In genomic region chr5:112186401-112186990, GRCh38 we compare ENCODE assay signal across 8 cellular contexts.
DNase-seq lines count a peak whose midpoint lies in the region; ATAC-seq and TF ChIP-seq lines count a peak whose summit lies in the region.

No MANE protein-coding gene starts in this region.

- H3K4me1 ChIP-seq in left lung: no peaks in the 10 kb centered on the region

- no peak overlapping the region for H3K4me3 ChIP-seq in NB4 (ENCODE audit: low read depth, low read length)
- no peak overlapping the region for H3K4me3 ChIP-seq in astrocyte of the spinal cord (ENCODE audit: low read depth, low read length)
- no peak overlapping the region for H3K4me3 ChIP-seq in left lung

- ATAC-seq in left lung: peak; percentile 62

- no peaks in the 10 kb centered on the region for H3K27me3 ChIP-seq in left lung

- TF ChIP-seq CTCF in 22Rv1 (IDR thresholded peaks at IDR 0.05) (peak; percentile 83), NB4 (IDR thresholded peaks at IDR 0.05; ENCODE audit: low read depth, low read length) (peak; percentile 52), astrocyte of the spinal cord (IDR thresholded peaks at IDR 0.05; ENCODE audit: low read depth, low read length) (peak; percentile 64), left lung (IDR thresholded peaks at IDR 0.05) (peak; percentile 14 to 36)

- no peaks in the 10 kb centered on the region for H3K9me3 ChIP-seq in left lung

- no peak for TF ChIP-seq POLR2A in NB4 (IDR thresholded peaks at IDR 0.05; ENCODE audit: extremely low read depth, insufficient read length)

- in situ Hi-C loops in astrocyte of the spinal cord (cut with HindIII; ENCODE audit: low sequenced_read_pairs): no loop called here

- DNase-seq in EH (ENCODE audit: low read depth): peak; percentile 55
- DNase-seq in NB4 (ENCODE audit: low read depth): peak; percentile 52
- DNase-seq in astrocyte of the spinal cord (ENCODE audit: low read depth, low spot score): peak; percentile 47
- DNase-seq in left lung: no peak
- no peak for DNase-seq in DMS79 (lab: John Stamatoyannopoulos, UW)
- no peak for DNase-seq in NCI-H1436 treated with DMSO at 0.1 percent for 48 hours (lab: John Stamatoyannopoulos, UW)
- DNase-seq in cerebellar nuclear complex (lab: John Stamatoyannopoulos, UW): no peak

- H3K36me3 ChIP-seq in left lung: no peaks in the 10 kb centered on the region

- intact Hi-C loops in left lung (cut with DNase I): no loop called here

- H3K27ac ChIP-seq in 22Rv1 (no peak overlapping the region), left lung (no peak overlapping the region)

Comparison
In these comparisons a context has a peak if more than half of its experiments do, and no peak if none do; other contexts are left out.
1. CTCF ChIP-seq: peak in every context shown above with its lines; median percentile 83 in 22Rv1; 64 in astrocyte of the spinal cord; 52 in NB4; 25 in left lung.
2. DNase-seq: peak in EH (single experiment), NB4 (single experiment) and astrocyte of the spinal cord (single experiment); none in left lung (0 of 2), DMS79 (single experiment), NCI-H1436 treated with DMSO at 0.1 percent for 48 hours (single experiment) and cerebellar nuclear complex (0 of 2).